Comparison of ENCODE assay signal across 30 cellular contexts in genomic region chr3:38090453-38090852, GRCh38. TPM values are rescaled to one million over a fixed set of nuclear protein-coding genes. Genes with fewer than 3 reads are reported as not detected.
"Had no signal": no experiment of that assay in that cellular context is flagged by ENCODE, and none has a peak within 500 bp of the region (broad histone marks: within the 10 kb centered on the region; RNA-seq: fewer than 3 reads in every experiment).

No MANE protein-coding gene starts in this region.

- H3K36me3 ChIP-seq: esophagus squamous epithelium, gastrocnemius medialis, heart right ventricle, left lung, lower lobe of right lung had no signal

- H3K9me3 Mint-ChIP-seq: dendritic cell treated with granulocyte-macrophage colony-stimulating factor and Interleukin-4, amounts not matched to agents 40 ng/mL and 50 ng/mL, for 4 days; effector memory CD8-positive, alpha-beta T cell; endodermal cell; mesothelial cell of epicardium; naive B cell had no signal

- H3K36me3 Mint-ChIP-seq: mesothelial cell of epicardium, naive B cell had no signal

- FAIRE-seq: endometrium, islet of Langerhans, keratinocyte had no signal

- H3K27ac ChIP-seq: epithelial cell of prostate, esophagus squamous epithelium, gastrocnemius medialis, heart right ventricle, left lung, lower lobe of right lung had no signal

- H3K27ac Mint-ChIP-seq: dendritic cell treated with granulocyte-macrophage colony-stimulating factor and Interleukin-4, amounts not matched to agents 40 ng/mL and 50 ng/mL, for 4 days; effector memory CD8-positive, alpha-beta T cell; endodermal cell; mesothelial cell of epicardium had no signal

- H3K4me1 ChIP-seq: esophagus squamous epithelium, gastrocnemius medialis, heart right ventricle, left lung, lower lobe of right lung had no signal

- H3K4me3 Mint-ChIP-seq: dendritic cell treated with granulocyte-macrophage colony-stimulating factor and Interleukin-4, amounts not matched to agents 40 ng/mL and 50 ng/mL, for 4 days; effector memory CD8-positive, alpha-beta T cell; endodermal cell; mesothelial cell of epicardium had no signal

- H3K4me3 ChIP-seq: esophagus squamous epithelium, gastrocnemius medialis, heart right ventricle, left lung, lower lobe of right lung, mucosa of descending colon had no signal

- H3K9me3 ChIP-seq: gastrocnemius medialis, left lung, lower lobe of right lung, mucosa of descending colon had no signal

- H3K27me3 ChIP-seq: gastrocnemius medialis, left lung had no signal

- H3K4me1 Mint-ChIP-seq: endodermal cell, mesothelial cell of epicardium, naive B cell had no signal

- H3K27me3 Mint-ChIP-seq: naive B cell had no signal

- ATAC-seq: effector memory CD8-positive, alpha-beta T cell; esophagus mucosa; gastrocnemius medialis; heart right ventricle; left cardiac atrium; left lung; left ventricle myocardium superior; lower lobe of right lung; mucosa of descending colon had no signal

- DNase-seq: cortex of kidney; effector CD8-positive, alpha-beta T cell; effector memory CD8-positive, alpha-beta T cell; endodermal cell; erythroblast; esophagus squamous epithelium; foreskin fibroblast; foreskin melanocyte; gastrocnemius medialis; glutamatergic neuron; head of caudate nucleus; heart right ventricle; hippocampal formation; left cardiac atrium; left lung; left ventricle myocardium superior; lower lobe of right lung; mesenchymal stem cell; mucosa of descending colon; naive B cell had no signal

RNA-seq across cellular contexts. Expression of gene DLEC1, which starts 51.4 kb away (rescaled TPM):
- total RNA-seq: gastrocnemius medialis, glomerular endothelial cell, lung microvascular endothelial cell, myocyte had no signal
- polyA plus RNA-seq: keratinocyte had no signal
